ENCODE assay signal across 10 cellular contexts in the genomic region with DNA sequence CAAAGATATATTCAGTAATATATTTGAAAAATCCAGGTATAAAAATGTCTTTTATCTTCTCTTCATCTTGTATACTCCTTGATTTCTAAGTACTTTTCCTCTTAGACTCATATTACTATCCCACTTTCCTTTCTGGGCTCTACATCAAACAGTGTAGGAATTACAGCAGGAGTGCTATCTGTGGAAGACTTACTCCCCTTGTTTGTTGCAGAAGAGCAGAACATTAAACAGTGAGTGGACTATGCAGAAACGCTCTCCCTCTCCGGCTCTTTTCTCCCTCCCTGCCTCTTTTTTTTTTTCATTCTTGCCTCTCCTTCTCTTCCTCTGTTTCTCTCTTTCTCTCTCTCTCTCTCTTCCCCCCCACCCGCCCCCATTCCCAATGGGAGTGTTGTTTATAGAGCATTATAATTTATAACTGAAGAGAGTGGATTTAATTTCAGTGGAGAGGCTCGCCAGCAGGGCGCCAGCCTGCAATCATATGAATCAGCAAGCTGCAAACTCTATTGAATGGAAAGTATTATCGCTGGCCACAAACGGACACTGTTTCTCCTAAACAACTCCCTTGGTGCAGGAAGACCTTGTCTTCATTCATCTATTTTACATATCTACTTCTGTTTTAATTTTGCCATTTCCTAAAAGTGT.
A peak's percentile ranks its signal among the peaks of the same experiment; 100 is the strongest.
DNase-seq lines count a peak whose midpoint lies in the region; ATAC-seq lines count a peak whose summit lies in the region.
"Had no signal": no experiment of that assay in that cellular context is flagged by ENCODE, and none has a peak within 500 bp of the region (broad histone marks: within the 10 kb centered on the region; RNA-seq: fewer than 3 reads in every experiment).

No MANE protein-coding gene starts in this region.

- no peaks in the 10 kb centered on the region for H3K36me3 Mint-ChIP-seq in effector memory CD8-positive, alpha-beta T cell (ENCODE audit: insufficient read depth)

- DNase-seq in HCEC 1CT (peak; percentile 70), NCI-H460 (ENCODE audit: extremely low read depth, low read depth) (peak; percentile 71), epidermal melanocyte (ENCODE audit: insufficient read length, low spot score) (peak; percentile 48), posterior cingulate gyrus (peak in 6 of 10 donors; percentile 17 to 86 (median 32))
- no peak for DNase-seq in effector memory CD8-positive, alpha-beta T cell

- H3K9me3 Mint-ChIP-seq in effector memory CD8-positive, alpha-beta T cell = no peaks in the 10 kb centered on the region
- H3K9me3 Mint-ChIP-seq: stimulated activated naive CD8-positive, alpha-beta T cell treated with anti-CD3 and anti-CD28 coated beads, Interleukin-15, Interleukin-2, amounts not matched to agents 100 ng/mL and 50 ng/mL, for 24 hours had no signal

- ATAC-seq in HG03196 (IDR thresholded peaks at IDR 0.05; ENCODE audit: unreplicated experiment) (no peak), HG03565 (IDR thresholded peaks at IDR 0.05; ENCODE audit: unreplicated experiment) (no peak)
- no peak for ATAC-seq in effector memory CD8-positive, alpha-beta T cell (replicated peaks)
- ATAC-seq in activated CD4-positive, CD25-positive, alpha-beta regulatory T cell treated with anti-CD3 and anti-CD28 coated beads, Interleukin-2, amount 50 U/mL, for 24 hours = no peak

- H3K4me3 Mint-ChIP-seq in effector memory CD8-positive, alpha-beta T cell = no peak overlapping the region
- H3K4me3 Mint-ChIP-seq: activated naive CD8-positive, alpha-beta T cell; stimulated activated naive CD8-positive, alpha-beta T cell treated with anti-CD3 and anti-CD28 coated beads, Interleukin-15, Interleukin-2, amounts not matched to agents 100 ng/mL and 50 ng/mL, for 24 hours had no signal

- no peaks in the 10 kb centered on the region for H3K27me3 Mint-ChIP-seq in effector memory CD8-positive, alpha-beta T cell
- H3K27me3 Mint-ChIP-seq: activated naive CD8-positive, alpha-beta T cell; stimulated activated naive CD8-positive, alpha-beta T cell treated with anti-CD3 and anti-CD28 coated beads, Interleukin-15, Interleukin-2, amounts not matched to agents 100 ng/mL and 50 ng/mL, for 24 hours had no signal

- intact Hi-C loops in posterior cingulate gyrus (cut with DNase I) = no loop called here

- H3K4me1 Mint-ChIP-seq in effector memory CD8-positive, alpha-beta T cell (ENCODE audit: low read depth in 2 of 2) = peaks cover 0 to 4% of the 10 kb centered on the region in 2 donors

- no peak overlapping the region for H3K27ac Mint-ChIP-seq in effector memory CD8-positive, alpha-beta T cell
- H3K27ac Mint-ChIP-seq: activated naive CD8-positive, alpha-beta T cell; stimulated activated naive CD8-positive, alpha-beta T cell treated with anti-CD3 and anti-CD28 coated beads, Interleukin-15, Interleukin-2, amounts not matched to agents 100 ng/mL and 50 ng/mL, for 24 hours had no signal

Comparison
In these comparisons a context has a peak if more than half of its experiments do, and no peak if none do; other contexts are left out.
1. DNase-seq: peak in HCEC 1CT (single experiment), NCI-H460 (single experiment), epidermal melanocyte (single experiment) and posterior cingulate gyrus (6 of 10); none in effector memory CD8-positive, alpha-beta T cell (0 of 3).